17 cellular contexts compared by ENCODE assay signal in genomic region chr7:37420931-37421330, GRCh38. TPM values are rescaled to one million over a fixed set of nuclear protein-coding genes. Genes with fewer than 3 reads are reported as not detected.
DNase-seq lines count a peak whose midpoint lies in the region; ATAC-seq, FAIRE-seq and TF ChIP-seq lines count a peak whose summit lies in the region.
"Had no signal": no experiment of that assay in that cellular context is flagged by ENCODE, and none has a peak within 500 bp of the region (broad histone marks: within the 10 kb centered on the region; RNA-seq: fewer than 3 reads in every experiment).

No MANE protein-coding gene starts in this region.

- no peaks in the 10 kb centered on the region for H3K27me3 Mint-ChIP-seq in T-cell
- H3K27me3 Mint-ChIP-seq in stimulated activated memory B cell treated with anti-CD40 and anti-IgM and Interleukin-4, amounts not matched to agents 10 μg/mL and 1 μg/mL and 100 μg/mL, for 72 hours: no peaks in the 10 kb centered on the region
- H3K27me3 Mint-ChIP-seq: activated CD4-positive, alpha-beta T cell treated with anti-CD3 and anti-CD28 coated beads, Interleukin-2, amount 10 ng/mL, durations not matched to agents 7 days and 5 days; effector memory CD8-positive, alpha-beta T cell had no signal

- DNase-seq in GDM1 (lab: John Stamatoyannopoulos, UW) (peak; percentile 22), T-cell (no peak), left ventricle myocardium superior (no peak), NCI-H226 (no peak), coronary artery (ENCODE audit: low spot score) (no peak), NOMO-1 treated with DMSO at 0.1 percent for 48 hours (lab: John Stamatoyannopoulos, UW; ENCODE audit: unreplicated experiment) (no peak), RCC 7860 (ENCODE audit: low spot score) (no peak)
- DNase-seq: activated CD4-positive, alpha-beta T cell treated with anti-CD3 and anti-CD28 coated beads, Interleukin-2, amount 10 ng/mL, durations not matched to agents 7 days and 5 days; effector memory CD8-positive, alpha-beta T cell; Karpas-422; NCI-H1417; NCI-H82; stimulated activated naive CD4-positive, alpha-beta T cell had no signal

- ATAC-seq in T-cell (replicated peaks in 1 of 4) (no peak), left ventricle myocardium superior (peak; percentile 69)
- ATAC-seq in stimulated activated memory B cell treated with anti-CD40 and anti-IgM and Interleukin-4, amounts not matched to agents 10 μg/mL and 1 μg/mL and 100 μg/mL, for 72 hours: no peak
- ATAC-seq: effector memory CD8-positive, alpha-beta T cell; HCT116 had no signal

- H3K4me1 Mint-ChIP-seq in T-cell: peaks cover 47 to 72% (median 52%) of the 10 kb centered on the region in 3 donors
- H3K4me1 Mint-ChIP-seq in stimulated activated memory B cell treated with anti-CD40 and anti-IgM and Interleukin-4, amounts not matched to agents 10 μg/mL and 1 μg/mL and 100 μg/mL, for 72 hours: peaks cover 68% of the 10 kb centered on the region

- H3K4me3 ChIP-seq in coronary artery: no peak overlapping the region

- POLR2A ChIA-PET in T-cell (lab: Charles Lee): no interaction called here

- peak overlapping the region; percentile 1 to 15 for H3K27ac Mint-ChIP-seq in T-cell
- H3K27ac Mint-ChIP-seq in stimulated activated memory B cell treated with anti-CD40 and anti-IgM and Interleukin-4, amounts not matched to agents 10 μg/mL and 1 μg/mL and 100 μg/mL, for 72 hours: peak overlapping the region; percentile 93
- H3K27ac Mint-ChIP-seq: activated CD4-positive, alpha-beta T cell treated with anti-CD3 and anti-CD28 coated beads, Interleukin-2, amount 10 ng/mL, durations not matched to agents 7 days and 5 days had no signal

- TF ChIP-seq CTCF in coronary artery (IDR thresholded peaks at IDR 0.05): no peak

- CTCF ChIA-PET in T-cell (lab: Charles Lee): no interaction called here

- no peaks in the 10 kb centered on the region for H3K9me3 Mint-ChIP-seq in T-cell
- H3K9me3 Mint-ChIP-seq in stimulated activated memory B cell treated with anti-CD40 and anti-IgM and Interleukin-4, amounts not matched to agents 10 μg/mL and 1 μg/mL and 100 μg/mL, for 72 hours: no peaks in the 10 kb centered on the region
- H3K9me3 Mint-ChIP-seq: activated CD4-positive, alpha-beta T cell treated with anti-CD3 and anti-CD28 coated beads, Interleukin-2, amount 10 ng/mL, durations not matched to agents 7 days and 5 days; effector memory CD8-positive, alpha-beta T cell had no signal

- no peak for FAIRE-seq in RCC 7860 (lab: Jason Lieb, UNC)
- FAIRE-seq: urothelium cell line had no signal

- H3K27ac ChIP-seq in coronary artery: peak overlapping the region in 1 of 2 donors; percentile 45
- H3K27ac ChIP-seq: RWPE1 had no signal

- H3K4me3 Mint-ChIP-seq in T-cell: no peak overlapping the region
- H3K4me3 Mint-ChIP-seq in stimulated activated memory B cell treated with anti-CD40 and anti-IgM and Interleukin-4, amounts not matched to agents 10 μg/mL and 1 μg/mL and 100 μg/mL, for 72 hours: no peak overlapping the region
- H3K4me3 Mint-ChIP-seq: activated CD4-positive, alpha-beta T cell treated with anti-CD3 and anti-CD28 coated beads, Interleukin-2, amount 10 ng/mL, durations not matched to agents 7 days and 5 days; effector memory CD8-positive, alpha-beta T cell had no signal

- intact Hi-C loops in left ventricle myocardium superior (cut with micrococcal nuclease): no loop called here

- H3K36me3 Mint-ChIP-seq in T-cell: peaks cover 15% of the 10 kb centered on the region
- no peaks in the 10 kb centered on the region for H3K36me3 Mint-ChIP-seq in stimulated activated memory B cell treated with anti-CD40 and anti-IgM and Interleukin-4, amounts not matched to agents 10 μg/mL and 1 μg/mL and 100 μg/mL, for 72 hours

RNA-seq across cellular contexts. Expression of gene ELMO1, which starts 27.7 kb away (rescaled TPM):
- total RNA-seq in T-cell (100 to 1,000 TPM; 101 to 149 (median 113) TPM), left ventricle myocardium superior (13.0 TPM)
